Comparison of ENCODE assay signal across 17 cellular contexts in genomic region chr21:45869121-45870007, GRCh38.
DNase-seq lines count a peak whose midpoint lies in the region; ATAC-seq and TF ChIP-seq lines count a peak whose summit lies in the region.
"Had no signal": no experiment of that assay in that cellular context is flagged by ENCODE, and none has a peak within 500 bp of the region (broad histone marks: within the 10 kb centered on the region; RNA-seq: fewer than 3 reads in every experiment).

No MANE protein-coding gene starts in this region.

- DNase-seq in GM23248 (peak; percentile 85), SK-N-SH (no peak), fibroblast of the aortic adventitia (ENCODE audit: low read depth) (peak; percentile 79), cerebellar cortex (ENCODE audit: low spot score) (no peak), endothelial cell (ENCODE audit: low spot score) (no peak), thyroid gland (no peak)
- DNase-seq: activated naive CD4-positive, alpha-beta T cell treated with anti-CD3 and anti-CD28 coated beads for 36 hours; CD8-positive, alpha-beta T cell; cerebellar nuclear complex; GOT3; hypothalamus; left ventricle myocardium superior; natural killer cell; NK-92 treated with Interleukin-12 subunit alpha and Interleukin-12 subunit beta, amount 100 ng/mL, for 24 hours; stimulated activated naive CD8-positive, alpha-beta T cell treated with anti-CD3 and anti-CD28 coated beads, Interleukin-15, amount 100 ng/mL, for 72 hours had no signal

- no peaks in the 10 kb centered on the region for H3K9me3 Mint-ChIP-seq in endothelial cell (ENCODE audit: unreplicated experiment)
- H3K9me3 Mint-ChIP-seq: activated naive CD4-positive, alpha-beta T cell treated with anti-CD3 and anti-CD28 coated beads for 36 hours; CD8-positive, alpha-beta T cell; natural killer cell; stimulated activated naive CD8-positive, alpha-beta T cell treated with anti-CD3 and anti-CD28 coated beads, Interleukin-15, amount 100 ng/mL, for 72 hours had no signal

- no peak for TF ChIP-seq EP300 in SK-N-SH (IDR thresholded peaks at IDR 0.05; ENCODE audit: borderline replicate concordance in 1 of 2, low read depth in 1 of 2, low read length in 1 of 2)

- in situ Hi-C loops in GM23248 (cut with MboI) = no loop called here

- H3K4me3 Mint-ChIP-seq in endothelial cell (ENCODE audit: unreplicated experiment) = no peak overlapping the region
- H3K4me3 Mint-ChIP-seq: activated naive CD4-positive, alpha-beta T cell treated with anti-CD3 and anti-CD28 coated beads for 36 hours; CD8-positive, alpha-beta T cell; natural killer cell; stimulated activated naive CD8-positive, alpha-beta T cell treated with anti-CD3 and anti-CD28 coated beads, Interleukin-15, amount 100 ng/mL, for 72 hours had no signal

- H3K4me1 Mint-ChIP-seq in endothelial cell (ENCODE audit: unreplicated experiment) = no peaks in the 10 kb centered on the region
- H3K4me1 Mint-ChIP-seq: natural killer cell had no signal

- 69 to 73% methylated on average over 19 to 24 of the region's 24 CpGs for WGBS in GM23248 (ENCODE audit: low coverage in 1 of 2, low lambda C conversion rate in 2 of 2, missing lambda C conversion rate in 2 of 2), 2 experiments
- WGBS in SK-N-SH (ENCODE audit: low lambda C conversion rate) = 83% methylated on average over 16 of the region's 24 CpGs
- 86 to 88% methylated on average over 19 to 21 of the region's 24 CpGs for WGBS in thyroid gland, 2 donors

- no peak overlapping the region for H3K9ac ChIP-seq in GM23248
- no peak overlapping the region for H3K9ac ChIP-seq in SK-N-SH
- no peak overlapping the region for H3K9ac ChIP-seq in skeletal muscle satellite cell (ENCODE audit: low read depth, low read length)

- H3K9me3 ChIP-seq in GM23248 (ENCODE audit: low read depth) (no peaks in the 10 kb centered on the region), SK-N-SH (no peaks in the 10 kb centered on the region), skeletal muscle satellite cell (replicated peaks; ENCODE audit: low read length) (no peaks in the 10 kb centered on the region), thyroid gland (no peaks in the 10 kb centered on the region)

- H3F3A ChIP-seq in GM23248 (ENCODE audit: insufficient read depth) = peaks cover 11% of the 10 kb centered on the region
- H3F3A ChIP-seq in SK-N-SH (replicated peaks; ENCODE audit: insufficient read depth) = peaks cover 24% of the 10 kb centered on the region

- peaks cover 27% of the 10 kb centered on the region for H3K4me1 ChIP-seq in GM23248 (ENCODE audit: insufficient read depth)
- peaks cover 10 to 31% of the 10 kb centered on the region in 2 experiments for H3K4me1 ChIP-seq in SK-N-SH (ENCODE audit: control insufficient read depth in 1 of 2, insufficient read depth in 2 of 2, low read depth in 1 of 2, low read length in 1 of 2)
- H3K4me1 ChIP-seq in skeletal muscle satellite cell (ENCODE audit: control insufficient read depth, insufficient read depth, low read length) = peaks cover 44% of the 10 kb centered on the region
- H3K4me1 ChIP-seq in thyroid gland = no peaks in the 10 kb centered on the region

- H3K4me3 ChIP-seq in GM23248 (no peak overlapping the region), SK-N-SH (ENCODE audit: low read depth in 2 of 2, low read length in 1 of 2) (no peak overlapping the region), fibroblast of the aortic adventitia (ENCODE audit: low read depth, low read length) (no peak overlapping the region), skeletal muscle satellite cell (ENCODE audit: low read length) (no peak overlapping the region), thyroid gland (replicated peaks in 1 of 3) (no peak overlapping the region)

- CTCF ChIA-PET in SK-N-SH (lab: Yijun Ruan, JAX) = interaction anchor here (1.1 to 3.2 kb wide), 3 partner anchors 11 to 313 kb away, joined by 3 to 23 read pairs (median 6); no protein-coding TSS in a partner anchor

- TF ChIP-seq POLR2A in thyroid gland (IDR thresholded peaks at IDR 0.05) = no peak

- H3K27ac ChIP-seq in GM23248 (no peak overlapping the region), SK-N-SH (ENCODE audit: low read depth in 2 of 2, low read length in 1 of 2) (peak overlapping the region in 1 of 2 experiments; percentile 58; a peak in 2 of 4 replicates), thyroid gland (no peak overlapping the region)

- intact Hi-C loops in thyroid gland (cut with DNase I) = no loop called here

- ATAC-seq in HG03457 (IDR thresholded peaks at IDR 0.05; ENCODE audit: unreplicated experiment) = no peak
- ATAC-seq: CD8-positive, alpha-beta T cell; left ventricle myocardium superior; stimulated activated naive CD8-positive, alpha-beta T cell treated with anti-CD3 and anti-CD28 coated beads, Interleukin-15, amount 100 ng/mL, for 72 hours had no signal

- TF ChIP-seq RAD21 in SK-N-SH (IDR thresholded peaks at IDR 0.05; ENCODE audit: low read length) = no peak

- no peaks in the 10 kb centered on the region for H3K36me3 Mint-ChIP-seq in endothelial cell (ENCODE audit: low read depth, unreplicated experiment)
- H3K36me3 Mint-ChIP-seq: CD8-positive, alpha-beta T cell; natural killer cell had no signal

- H2AFZ ChIP-seq in GM23248 = no peak overlapping the region
- H2AFZ ChIP-seq in SK-N-SH (ENCODE audit: low read depth) = no peak overlapping the region

- H3K79me2 ChIP-seq in GM23248 (ENCODE audit: insufficient read depth) (no peaks in the 10 kb centered on the region), SK-N-SH (ENCODE audit: insufficient read depth) (no peaks in the 10 kb centered on the region)

- no peaks in the 10 kb centered on the region for H3K9me2 ChIP-seq in GM23248 (ENCODE audit: insufficient read depth)
- H3K9me2 ChIP-seq in SK-N-SH = no peaks in the 10 kb centered on the region

- peaks cover 2% of the 10 kb centered on the region for H3K27me3 Mint-ChIP-seq in endothelial cell (ENCODE audit: unreplicated experiment)
- H3K27me3 Mint-ChIP-seq: stimulated activated naive CD8-positive, alpha-beta T cell treated with anti-CD3 and anti-CD28 coated beads, Interleukin-15, amount 100 ng/mL, for 72 hours had no signal

- POLR2A ChIA-PET in SK-N-SH (lab: Yijun Ruan, JAX) = no interaction called here

- H3K4me2 ChIP-seq in GM23248 (ENCODE audit: unreplicated experiment) (no peak overlapping the region), SK-N-SH (peak overlapping the region; percentile 39; the same call in 1 of the 2 replicates), skeletal muscle satellite cell (ENCODE audit: low read length) (peak overlapping the region; percentile 20)

- TF ChIP-seq CTCF in SK-N-SH (IDR thresholded peaks at IDR 0.05) (no peak), fibroblast of the aortic adventitia (IDR thresholded peaks at IDR 0.05; ENCODE audit: insufficient read depth, low read length) (no peak), endothelial cell (IDR thresholded peaks at IDR 0.05; ENCODE audit: unreplicated experiment) (no peak), thyroid gland (IDR thresholded peaks at IDR 0.05) (no peak)

- H3K36me3 ChIP-seq in GM23248 (ENCODE audit: low read depth) = no peaks in the 10 kb centered on the region
- no peaks in the 10 kb centered on the region for H3K36me3 ChIP-seq in SK-N-SH (replicated peaks in 1 of 2; ENCODE audit: control insufficient read depth in 1 of 2, insufficient read depth in 2 of 2, low read length in 1 of 2)
- H3K36me3 ChIP-seq in skeletal muscle satellite cell (ENCODE audit: insufficient read depth, low read length) = no peaks in the 10 kb centered on the region
- H3K36me3 ChIP-seq in thyroid gland = no peaks in the 10 kb centered on the region

- no peaks in the 10 kb centered on the region for H4K20me1 ChIP-seq in GM23248 (ENCODE audit: insufficient read depth)
- H4K20me1 ChIP-seq in SK-N-SH (ENCODE audit: insufficient read depth) = no peaks in the 10 kb centered on the region

- H3K27me3 ChIP-seq in GM23248 (replicated peaks; ENCODE audit: insufficient read depth) (no peaks in the 10 kb centered on the region), SK-N-SH (ENCODE audit: insufficient read depth) (no peaks in the 10 kb centered on the region), skeletal muscle satellite cell (ENCODE audit: control insufficient read depth, insufficient read depth, low read length) (no peaks in the 10 kb centered on the region), thyroid gland (no peaks in the 10 kb centered on the region)

- H3K27ac Mint-ChIP-seq in endothelial cell (ENCODE audit: unreplicated experiment) = no peak overlapping the region
- H3K27ac Mint-ChIP-seq: activated naive CD4-positive, alpha-beta T cell treated with anti-CD3 and anti-CD28 coated beads for 36 hours; CD8-positive, alpha-beta T cell; natural killer cell; stimulated activated naive CD8-positive, alpha-beta T cell treated with anti-CD3 and anti-CD28 coated beads, Interleukin-15, amount 100 ng/mL, for 72 hours had no signal

TF ChIP-seq in SK-N-SH, 30 proteins besides CTCF, POLR2A, EP300 and RAD21 (continues in another document):
- TF ChIP-seq REST (IDR thresholded peaks at IDR 0.05; ENCODE audit: low read depth, low read length) = no peak
- TF ChIP-seq NFIC (IDR thresholded peaks at IDR 0.05; ENCODE audit: borderline replicate concordance) = peak; percentile 17; the same call in 1 of the 2 replicates
- no peak for TF ChIP-seq GATA2 (CRISPR knock-in tag; IDR thresholded peaks at IDR 0.05)
- no peak for TF ChIP-seq SIN3A (IDR thresholded peaks at IDR 0.05; ENCODE audit: borderline replicate concordance, low read depth, low read length)
- TF ChIP-seq FOXJ3 (CRISPR knock-in tag; IDR thresholded peaks at IDR 0.05) = no peak

Comparison
In these comparisons a context has a peak if more than half of its experiments do, and no peak if none do; other contexts are left out.
1. DNase-seq: peak in GM23248 (single experiment) and fibroblast of the aortic adventitia (single experiment); none in SK-N-SH (single experiment), cerebellar cortex (single experiment), endothelial cell (single experiment) and thyroid gland (0 of 2).